Comparison of ENCODE assay signal across 22 cellular contexts in genomic region chr10:96612052-96612830, GRCh38. TPM values are rescaled to one million over a fixed set of nuclear protein-coding genes. Genes with fewer than 3 reads are reported as not detected.
A peak's percentile ranks its signal among the peaks of the same experiment; 100 is the strongest.
DNase-seq lines count a peak whose midpoint lies in the region; ATAC-seq and TF ChIP-seq lines count a peak whose summit lies in the region.
"Had no signal": no experiment of that assay in that cellular context is flagged by ENCODE, and none has a peak within 500 bp of the region (broad histone marks: within the 10 kb centered on the region; RNA-seq: fewer than 3 reads in every experiment).

No MANE protein-coding gene starts in this region.

- DNase-seq in natural killer cell (no peak), NCI-H526 (lab: John Stamatoyannopoulos, UW) (peak; percentile 59 to 60), immature natural killer cell (no peak), type B pancreatic cell (ENCODE audit: extremely low spot score, unreplicated experiment) (no peak), medulla oblongata (ENCODE audit: extremely low spot score) (no peak), NCI-H2171 (lab: John Stamatoyannopoulos, UW) (no peak)
- DNase-seq in natural killer cell treated with Interleukin-12 subunit alpha and Interleukin-12 subunit beta and Interleukin-15 and Interleukin-18, amount 100 ng/mL, for 72 hours (ENCODE audit: low spot score): no peak
- DNase-seq: activated CD4-positive, alpha-beta T cell treated with anti-CD3 and anti-CD28 coated beads for 36 hours; activated naive CD4-positive, alpha-beta T cell treated with anti-CD3 and anti-CD28 coated beads for 36 hours; activated T-cell treated with anti-CD3 and anti-CD28 coated beads, Interleukin-2, amount 50 U/mL, for 4 hours; amniotic stem cell; DMS 273 treated with DMSO at 0.1 percent for 48 hours; endodermal cell; GF-D8; Karpas-422; right cardiac atrium; RPMI8226; stimulated activated CD4-positive, alpha-beta T cell treated with anti-CD3 and anti-CD28 coated beads, Interleukin-12 subunit alpha, Interleukin-12 subunit beta, amount 100 ng/mL, for 4 hours; stimulated activated CD4-positive, alpha-beta T cell treated with anti-CD3 and anti-CD28 coated beads, Interleukin-4, amount 100 ng/mL, for 24 hours; stimulated activated naive CD4-positive, alpha-beta T cell had no signal

- TF ChIP-seq CTCF in natural killer cell (IDR thresholded peaks at IDR 0.05): no peak
- TF ChIP-seq CTCF in type B pancreatic cell (conservative IDR thresholded peaks at IDR 0.05): no peak

- intact Hi-C loops in natural killer cell (cut with micrococcal nuclease): no loop called here

- H3K9me3 Mint-ChIP-seq in natural killer cell (no peaks in the 10 kb centered on the region), immature natural killer cell (no peaks in the 10 kb centered on the region), type B pancreatic cell (no peaks in the 10 kb centered on the region)
- H3K9me3 Mint-ChIP-seq in natural killer cell treated with Interleukin-12 subunit alpha and Interleukin-12 subunit beta and Interleukin-15 and Interleukin-18, amount 100 ng/mL, for 72 hours: no peaks in the 10 kb centered on the region
- H3K9me3 Mint-ChIP-seq: activated naive CD4-positive, alpha-beta T cell treated with anti-CD3 and anti-CD28 coated beads for 36 hours; activated T-cell treated with anti-CD3 and anti-CD28 coated beads, Interleukin-2, amount 50 U/mL, for 4 hours; endodermal cell had no signal

- H3K4me3 Mint-ChIP-seq in natural killer cell (no peak overlapping the region), immature natural killer cell (no peak overlapping the region), type B pancreatic cell (peak overlapping the region; percentile 25)
- H3K4me3 Mint-ChIP-seq in natural killer cell treated with Interleukin-12 subunit alpha and Interleukin-12 subunit beta and Interleukin-15 and Interleukin-18, amount 100 ng/mL, for 72 hours: no peak overlapping the region
- H3K4me3 Mint-ChIP-seq: activated CD4-positive, alpha-beta T cell treated with anti-CD3 and anti-CD28 coated beads for 36 hours; activated naive CD4-positive, alpha-beta T cell treated with anti-CD3 and anti-CD28 coated beads for 36 hours; activated T-cell treated with anti-CD3 and anti-CD28 coated beads, Interleukin-2, amount 50 U/mL, for 4 hours; endodermal cell had no signal

- H3K27ac Mint-ChIP-seq in natural killer cell (peak overlapping the region; percentile 54 to 77), immature natural killer cell (peak overlapping the region in 4 of 6 donors; percentile 46 to 82 (median 73)), type B pancreatic cell (peak overlapping the region; percentile 80)
- H3K27ac Mint-ChIP-seq in natural killer cell treated with Interleukin-12 subunit alpha and Interleukin-12 subunit beta and Interleukin-15 and Interleukin-18, amount 100 ng/mL, for 72 hours: peak overlapping the region in 1 of 2 donors; percentile 18
- H3K27ac Mint-ChIP-seq: activated CD4-positive, alpha-beta T cell treated with anti-CD3 and anti-CD28 coated beads for 36 hours; activated naive CD4-positive, alpha-beta T cell treated with anti-CD3 and anti-CD28 coated beads for 36 hours; endodermal cell had no signal

- H3K36me3 Mint-ChIP-seq in natural killer cell: peaks cover 9% of the 10 kb centered on the region
- peaks cover 27% of the 10 kb centered on the region for H3K36me3 Mint-ChIP-seq in natural killer cell treated with Interleukin-12 subunit alpha and Interleukin-12 subunit beta and Interleukin-15 and Interleukin-18, amount 100 ng/mL, for 72 hours
- H3K36me3 Mint-ChIP-seq in immature natural killer cell: peaks cover 27 to 58% (median 29%) of the 10 kb centered on the region in 3 donors
- no peaks in the 10 kb centered on the region for H3K36me3 Mint-ChIP-seq in type B pancreatic cell

- H3K4me1 Mint-ChIP-seq in natural killer cell (peaks cover 20 to 33% of the 10 kb centered on the region in 2 donors), immature natural killer cell (peaks cover 15 to 31% of the 10 kb centered on the region in 2 donors), type B pancreatic cell (ENCODE audit: unreplicated experiment) (peaks cover 23% of the 10 kb centered on the region)
- peaks cover 14 to 19% of the 10 kb centered on the region in 2 donors for H3K4me1 Mint-ChIP-seq in natural killer cell treated with Interleukin-12 subunit alpha and Interleukin-12 subunit beta and Interleukin-15 and Interleukin-18, amount 100 ng/mL, for 72 hours (ENCODE audit: low read depth in 2 of 2)

- ATAC-seq in natural killer cell (no peak), GM21515 (IDR thresholded peaks at IDR 0.05; ENCODE audit: unreplicated experiment) (no peak)
- no peak for ATAC-seq in natural killer cell treated with Interleukin-12 subunit alpha and Interleukin-12 subunit beta and Interleukin-15 and Interleukin-18, amount 100 ng/mL, for 72 hours
- ATAC-seq: activated CD4-positive, alpha-beta T cell treated with anti-CD3 and anti-CD28 coated beads for 36 hours; activated T-cell treated with anti-CD3 and anti-CD28 coated beads, Interleukin-2, amount 50 U/mL, for 4 hours; left lobe of liver; right cardiac atrium had no signal

- H3K27me3 Mint-ChIP-seq in natural killer cell (ENCODE audit: low read depth in 2 of 2) (no peaks in the 10 kb centered on the region), immature natural killer cell (ENCODE audit: low read depth in 3 of 3) (peaks cover 0 to 2% (median 0%) of the 10 kb centered on the region in 3 donors), type B pancreatic cell (no peaks in the 10 kb centered on the region)
- no peaks in the 10 kb centered on the region for H3K27me3 Mint-ChIP-seq in natural killer cell treated with Interleukin-12 subunit alpha and Interleukin-12 subunit beta and Interleukin-15 and Interleukin-18, amount 100 ng/mL, for 72 hours
- H3K27me3 Mint-ChIP-seq: activated CD4-positive, alpha-beta T cell treated with anti-CD3 and anti-CD28 coated beads for 36 hours had no signal

RNA-seq across cellular contexts. Expression of gene TM9SF3, which starts 25.4 kb away (rescaled TPM):
- total RNA-seq in natural killer cell: 100 to 1,000 TPM; 113 to 119 (median 117) TPM
- total RNA-seq in natural killer cell treated with Interleukin-12 subunit alpha and Interleukin-12 subunit beta and Interleukin-15 and Interleukin-18, amount 100 ng/mL, for 72 hours: 100 to 1,000 TPM in 1 of 2 donors, 10 to 100 TPM in 1; 73.0 to 104 TPM
- 10 to 100 TPM; 66.9 to 90.9 (median 87.2) TPM for polyA plus RNA-seq in immature natural killer cell
- total RNA-seq in type B pancreatic cell (ENCODE audit: low replicate concordance): 152 and 202 TPM in 2 replicates

Comparison
In these comparisons a context has a peak if more than half of its experiments do, and no peak if none do; other contexts are left out.
1. DNase-seq: peak in NCI-H526 (2 of 2); none in natural killer cell (single experiment), natural killer cell treated with Interleukin-12 subunit alpha and Interleukin-12 subunit beta and Interleukin-15 and Interleukin-18, amount 100 ng/mL, for 72 hours (single experiment), immature natural killer cell (0 of 3), type B pancreatic cell (single experiment), medulla oblongata (single experiment) and NCI-H2171 (single experiment).